Comparison of ENCODE assay signal across 23 cellular contexts in the genomic region with DNA sequence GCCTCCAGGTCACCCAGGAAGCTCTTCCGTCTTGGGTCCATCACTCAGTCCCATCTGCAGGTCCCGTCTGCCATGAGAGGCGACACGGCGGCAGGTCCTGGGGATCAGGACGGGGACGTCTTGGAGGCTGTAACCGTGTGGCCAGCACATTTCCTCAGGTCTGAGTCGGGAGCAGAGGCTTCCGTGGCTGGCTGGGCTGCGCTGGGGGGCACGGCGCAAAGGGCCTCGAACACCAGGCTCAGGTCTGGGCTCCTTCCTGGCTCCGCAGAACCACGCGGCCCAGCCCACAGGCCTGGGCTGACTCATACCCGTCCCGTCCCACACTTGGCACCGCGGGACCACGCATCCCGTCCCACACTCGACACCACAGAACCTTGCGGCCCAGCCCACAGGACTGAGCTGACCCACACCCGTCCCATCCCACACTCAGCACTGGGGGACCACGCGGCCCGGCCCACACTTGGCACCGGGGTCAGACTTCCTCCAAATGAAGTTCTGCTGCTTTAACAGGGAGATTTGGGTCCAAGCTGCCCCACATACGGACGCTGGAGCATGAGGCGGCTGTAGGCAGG.
"Had no signal": no experiment of that assay in that cellular context is flagged by ENCODE, and none has a peak within 500 bp of the region (broad histone marks: within the 10 kb centered on the region; RNA-seq: fewer than 3 reads in every experiment).

No MANE protein-coding gene starts in this region.

- H3K4me1 Mint-ChIP-seq: activated CD4-positive, alpha-beta T cell treated with anti-CD3 and anti-CD28 coated beads for 36 hours; activated naive CD4-positive, alpha-beta T cell treated with anti-CD3 and anti-CD28 coated beads, Interleukin-2, amount 10 ng/mL, durations not matched to agents 7 days and 5 days; nephron had no signal

- H3K4me1 ChIP-seq: gastroesophageal sphincter, left ventricle myocardium inferior, prostate gland, sigmoid colon, stomach, thyroid gland had no signal

- H3K36me3 ChIP-seq: ovary, prostate gland had no signal

- H3K4me2 ChIP-seq: hepatocyte had no signal

- H3K27ac Mint-ChIP-seq: activated naive CD4-positive, alpha-beta T cell treated with anti-CD3 and anti-CD28 coated beads, Interleukin-2, amount 10 ng/mL, durations not matched to agents 7 days and 5 days had no signal

- H3K27me3 Mint-ChIP-seq: activated CD4-positive, alpha-beta T cell treated with anti-CD3 and anti-CD28 coated beads for 36 hours; activated naive CD4-positive, alpha-beta T cell treated with anti-CD3 and anti-CD28 coated beads, Interleukin-2, amount 10 ng/mL, durations not matched to agents 7 days and 5 days; stimulated activated memory B cell treated with anti-CD40 and anti-IgM and Interleukin-4, amounts not matched to agents 10 μg/mL and 1 μg/mL and 100 μg/mL, for 72 hours had no signal

- H2AFZ ChIP-seq: hepatocyte had no signal

- H3K4me3 ChIP-seq: gastroesophageal sphincter, hepatocyte, left ventricle myocardium inferior, ovary, prostate gland, sigmoid colon, stomach, thyroid gland, upper lobe of left lung had no signal

- H3K27me3 ChIP-seq: gastroesophageal sphincter, hepatocyte, ovary, sigmoid colon, stomach, thyroid gland, upper lobe of left lung had no signal

- H3K27ac ChIP-seq: gastroesophageal sphincter, hepatocyte, left ventricle myocardium inferior, ovary, prostate gland, sigmoid colon, stomach, thyroid gland, upper lobe of left lung had no signal

- H3K9me3 ChIP-seq: gastroesophageal sphincter, left ventricle myocardium inferior, ovary, prostate gland, sigmoid colon, stomach, thyroid gland, upper lobe of left lung had no signal

- DNase-seq: activated CD4-positive, alpha-beta T cell treated with anti-CD3 and anti-CD28 coated beads for 36 hours; activated CD4-positive, alpha-beta T cell treated with anti-CD3 and anti-CD28 coated beads, Interleukin-2, amount 50 U/mL, for 48 hours; activated CD4-positive, CD25-positive, alpha-beta regulatory T cell; activated CD8-positive, alpha-beta memory T cell treated with anti-CD3 and anti-CD28 coated beads for 24 hours; activated effector memory CD4-positive, alpha-beta T cell treated with anti-CD3 and anti-CD28 coated beads, Interleukin-2, amount 50 U/mL, for 16 hours; activated naive CD4-positive, alpha-beta T cell treated with anti-CD3 and anti-CD28 coated beads, Interleukin-2, amount 10 ng/mL, durations not matched to agents 7 days and 5 days; effector CD8-positive, alpha-beta T cell; islet precursor cell; left ventricle myocardium inferior; ovary; retina; sigmoid colon; small intestine; stimulated activated CD4-positive, alpha-beta T cell treated with anti-CD3 and anti-CD28 coated beads, Interleukin-4, amount 100 ng/mL, for 24 hours; stomach; T-helper 2 cell; thyroid gland had no signal

- H3K4me3 Mint-ChIP-seq: activated CD4-positive, alpha-beta T cell treated with anti-CD3 and anti-CD28 coated beads for 36 hours; activated naive CD4-positive, alpha-beta T cell treated with anti-CD3 and anti-CD28 coated beads, Interleukin-2, amount 10 ng/mL, durations not matched to agents 7 days and 5 days; nephron; stimulated activated memory B cell treated with anti-CD40 and anti-IgM and Interleukin-4, amounts not matched to agents 10 μg/mL and 1 μg/mL and 100 μg/mL, for 72 hours had no signal

- ATAC-seq: activated CD4-positive, alpha-beta T cell treated with anti-CD3 and anti-CD28 coated beads for 36 hours; gastroesophageal sphincter; stimulated activated memory B cell treated with anti-CD40 and anti-IgM and Interleukin-4, amounts not matched to agents 10 μg/mL and 1 μg/mL and 100 μg/mL, for 72 hours had no signal
